In genomic region chr11:61797263-61797944, GRCh38 we compare ENCODE assay signal across 8 cellular contexts. TPM values are rescaled to one million over a fixed set of nuclear protein-coding genes. Genes with fewer than 3 reads are reported as not detected.
DNase-seq lines count a peak whose midpoint lies in the region; ATAC-seq and TF ChIP-seq lines count a peak whose summit lies in the region.

No MANE protein-coding gene starts in this region.

- H3K4me1 Mint-ChIP-seq in osteocyte (ENCODE audit: unreplicated experiment) = peaks cover 21% of the 10 kb centered on the region

- peak overlapping the region; percentile 74 for H3K27ac Mint-ChIP-seq in osteocyte (ENCODE audit: unreplicated experiment)

- H3K9me3 ChIP-seq in Peyer's patch = no peaks in the 10 kb centered on the region
- no peaks in the 10 kb centered on the region for H3K9me3 ChIP-seq in aorta (ENCODE audit: control insufficient read depth, low read length)

- TF ChIP-seq CTCF in Peyer's patch (IDR thresholded peaks at IDR 0.05) (peak; percentile 54 to 98 (median 96)), osteocyte (IDR thresholded peaks at IDR 0.05) (peak; percentile 89)

- H3K4me3 ChIP-seq in Peyer's patch (no peak overlapping the region), aorta (ENCODE audit: low read length in 2 of 2) (no peak overlapping the region)

- H3K36me3 ChIP-seq in Peyer's patch = peaks cover 0 to 6% (median 0%) of the 10 kb centered on the region in 3 donors
- no peaks in the 10 kb centered on the region for H3K36me3 ChIP-seq in aorta (ENCODE audit: control insufficient read depth in 1 of 2, insufficient read depth in 2 of 2, low read length in 1 of 2)

- H3K9me3 Mint-ChIP-seq in osteocyte (ENCODE audit: unreplicated experiment) = no peaks in the 10 kb centered on the region

- peak; percentile 73 for ATAC-seq in aorta (ENCODE audit: low FRiP score)

- H3K27ac ChIP-seq in Peyer's patch = no peak overlapping the region
- H3K27ac ChIP-seq in aorta (ENCODE audit: low read depth in 1 of 2, low read length in 2 of 2) = no peak overlapping the region

- no peaks in the 10 kb centered on the region for H3K27me3 Mint-ChIP-seq in osteocyte (ENCODE audit: unreplicated experiment)

- no peaks in the 10 kb centered on the region for H3K27me3 ChIP-seq in Peyer's patch
- no peaks in the 10 kb centered on the region for H3K27me3 ChIP-seq in aorta (ENCODE audit: control insufficient read depth in 1 of 2, insufficient read depth in 2 of 2, low read length in 1 of 2)

- H3K4me1 ChIP-seq in Peyer's patch (peaks cover 0 to 10% (median 3%) of the 10 kb centered on the region in 4 donors), aorta (ENCODE audit: control insufficient read depth in 1 of 2, insufficient read depth in 2 of 2, low read length in 2 of 2) (no peaks in the 10 kb centered on the region)

- 6 to 9% methylated on average over 3 of the region's 3 CpGs for WGBS in aorta, 2 donors

- intact Hi-C loops in aorta (cut with DNase I) = loop anchor here (2.0 to 10.0 kb wide), 9 partner anchors 75 to 517 kb away; partner anchors contain the start of gene INCENP (in 1 of the 2)

- peak; percentile 62 for DNase-seq in Caki2 (ENCODE audit: low read depth)
- DNase-seq in Kasumi-1 (lab: John Stamatoyannopoulos, UW) = peak; percentile 65 to 90
- peak in 2 of 3 donors; percentile 74 to 94 for DNase-seq in Peyer's patch
- DNase-seq in activated effector memory CD4-positive, alpha-beta T cell treated with Interleukin-2 at 50 U/mL for 16 hours = peak; percentile 54
- peak; percentile 70 for DNase-seq in foreskin melanocyte
- DNase-seq in osteocyte (ENCODE audit: extremely low spot score, unreplicated experiment) = peak; percentile 87
- DNase-seq in aorta = peak; percentile 83 to 86
- DNase-seq in GM19240 (ENCODE audit: insufficient read length, low spot score) = no peak

- H3K36me3 Mint-ChIP-seq in osteocyte (ENCODE audit: unreplicated experiment) = peaks cover 3% of the 10 kb centered on the region

- H3K4me3 Mint-ChIP-seq in osteocyte (ENCODE audit: unreplicated experiment) = no peak overlapping the region

- TF ChIP-seq POLR2A in Peyer's patch (IDR thresholded peaks at IDR 0.05) = no peak

- in situ Hi-C loops in Caki2 (cut with HindIII; ENCODE audit: low pct_unique_long_range_greater_than_20kb, low sequenced_read_pairs) = no loop called here

RNA-seq across cellular contexts. Expression of gene FEN1, which starts 4.7 kb away (rescaled TPM):
- 61.0 and 66.9 TPM in 2 replicates for total RNA-seq in Caki2 (2014; rRNA removed; shearing (Covaris generic); ENCODE audit: low replicate concordance)
- total RNA-seq in Peyer's patch = 10 to 100 TPM in 1 of 4 donors, 1 to 10 TPM in 3; 4.3 to 33.0 (median 8.8) TPM
- 19.5 and 19.8 TPM in 2 replicates for total RNA-seq in osteocyte
- total RNA-seq in aorta = 1 to 10 TPM; 5.5 to 6.9 TPM
- 1 to 10 TPM; 3.5 to 4.9 TPM for polyA plus RNA-seq in aorta

RNA-seq across cellular contexts. Expression of gene TMEM258, which starts 5.0 kb away (rescaled TPM):
- 61.3 and 85.2 TPM in 2 replicates for total RNA-seq in Caki2 (2014; rRNA removed; shearing (Covaris generic); ENCODE audit: low replicate concordance)
- total RNA-seq in Peyer's patch = 10 to 100 TPM in 3 of 4 donors, not detected in 1; 28.7 to 34.7 (median 34.5) TPM
- 137 and 149 TPM in 2 replicates for total RNA-seq in osteocyte
- total RNA-seq in aorta = 10 to 100 TPM; 73.2 to 84.1 TPM
- polyA plus RNA-seq in aorta = 100 to 1,000 TPM; 189 to 213 TPM

RNA-seq across cellular contexts. Expression of gene FADS1, which starts 19.4 kb away (rescaled TPM):
- total RNA-seq in Caki2 (2014; rRNA removed; shearing (Covaris generic); ENCODE audit: low replicate concordance) = 49.8 and 55.0 TPM in 2 replicates
- total RNA-seq in Peyer's patch = 1 to 10 TPM; 4.9 to 9.9 (median 6.7) TPM
- 73.1 and 76.0 TPM in 2 replicates for total RNA-seq in osteocyte
- 10 to 100 TPM; 50.4 to 61.1 TPM for total RNA-seq in aorta
- 10 to 100 TPM; 11.8 to 13.7 TPM for polyA plus RNA-seq in aorta

RNA-seq across cellular contexts. Expression of gene FADS2, which starts 30.7 kb away (rescaled TPM):
- 5.7 and 8.6 TPM in 2 replicates for total RNA-seq in Caki2 (2014; rRNA removed; shearing (Covaris generic); ENCODE audit: low replicate concordance)
- total RNA-seq in Peyer's patch = 10 to 100 TPM in 2 of 4 donors, 1 to 10 TPM in 2; 1.6 to 30.7 (median 12.0) TPM
- 193 and 207 TPM in 2 replicates for total RNA-seq in osteocyte
- total RNA-seq in aorta = 100 to 1,000 TPM in 1 of 2 donors, 10 to 100 TPM in 1; 89.7 to 167 TPM
- polyA plus RNA-seq in aorta = 10 to 100 TPM; 38.2 to 71.4 TPM

RNA-seq across cellular contexts. Expression of gene MYRF, which starts 45.0 kb away (rescaled TPM):
- 2.5 and 7.4 TPM in 2 replicates for total RNA-seq in Caki2 (2014; rRNA removed; shearing (Covaris generic); ENCODE audit: low replicate concordance)
- total RNA-seq in Peyer's patch (10 to 100 TPM; 18.2 to 80.9 (median 49.9) TPM), osteocyte (0.43 and 0.47 TPM in 2 replicates), aorta (1 to 10 TPM in 1 of 2 donors, under 1 TPM in 1; 0.23 to 1.1 TPM)
- 1 to 10 TPM in 1 of 2 donors, under 1 TPM in 1; 0.92 to 2.3 TPM for polyA plus RNA-seq in aorta
